ENCODE assay signal across 22 cellular contexts in genomic region chr11:117923275-117923674, GRCh38. TPM values are rescaled to one million over a fixed set of nuclear protein-coding genes. Genes with fewer than 3 reads are reported as not detected.
A peak's percentile ranks its signal among the peaks of the same experiment; 100 is the strongest.
DNase-seq lines count a peak whose midpoint lies in the region; ATAC-seq, FAIRE-seq and TF ChIP-seq lines count a peak whose summit lies in the region.
"Had no signal": no experiment of that assay in that cellular context is flagged by ENCODE, and none has a peak within 500 bp of the region (broad histone marks: within the 10 kb centered on the region; RNA-seq: fewer than 3 reads in every experiment).

No MANE protein-coding gene starts in this region.

- no peaks in the 10 kb centered on the region for H3K27me3 ChIP-seq in neural progenitor cell
- no peaks in the 10 kb centered on the region for H3K27me3 ChIP-seq in sigmoid colon

- no peaks in the 10 kb centered on the region for H3K36me3 ChIP-seq in kidney (ENCODE audit: control insufficient read depth in 1 of 2, insufficient read depth in 2 of 2, low read length in 2 of 2)
- H3K36me3 ChIP-seq in neural progenitor cell: no peaks in the 10 kb centered on the region
- no peaks in the 10 kb centered on the region for H3K36me3 ChIP-seq in sigmoid colon

- H3K27ac ChIP-seq in kidney (ENCODE audit: low read depth in 2 of 2, low read length in 2 of 2) (no peak overlapping the region), neural progenitor cell (no peak overlapping the region), sigmoid colon (no peak overlapping the region)

- no peaks in the 10 kb centered on the region for H4K20me1 ChIP-seq in neural progenitor cell (ENCODE audit: low read depth)

- H3K9me3 ChIP-seq in kidney (ENCODE audit: control insufficient read depth in 1 of 2, low read length in 2 of 2) (no peaks in the 10 kb centered on the region), neural progenitor cell (ENCODE audit: low read depth) (no peaks in the 10 kb centered on the region), sigmoid colon (no peaks in the 10 kb centered on the region)

- H3K4me2 ChIP-seq in neural progenitor cell: no peak overlapping the region
- H3K4me2 ChIP-seq: GM23338 had no signal

- no peak for ATAC-seq in activated naive CD8-positive, alpha-beta T cell treated with anti-CD3 and anti-CD28 coated beads, Interleukin-2, amount 10 ng/mL, durations not matched to agents 7 days and 5 days (ENCODE audit: low read depth)
- ATAC-seq in activated naive CD8-positive, alpha-beta T cell treated with anti-CD3 and anti-CD28 coated beads, Interleukin-2, amount 50 U/mL, for 24 hours: no peak

- H3K4me3 ChIP-seq in kidney (ENCODE audit: low read length in 2 of 2) (no peak overlapping the region), neural progenitor cell (no peak overlapping the region), sigmoid colon (no peak overlapping the region)
- H3K4me3 ChIP-seq: GM23338 had no signal

- TF ChIP-seq CTCF in kidney (IDR thresholded peaks at IDR 0.05; ENCODE audit: borderline replicate concordance, extremely low read depth, insufficient read depth) (no peak), neural progenitor cell (IDR thresholded peaks at IDR 0.05) (no peak), sigmoid colon (IDR thresholded peaks at IDR 0.05) (no peak)

- TF ChIP-seq EP300 in sigmoid colon (IDR thresholded peaks at IDR 0.05): no peak

- H2AFZ ChIP-seq in neural progenitor cell (replicated peaks): no peak overlapping the region
- H2AFZ ChIP-seq: GM23338 had no signal

- FAIRE-seq in kidney (lab: Jason Lieb, UNC): no peak
- FAIRE-seq: GM12891, GM18507 had no signal

- H3K4me1 ChIP-seq in kidney (ENCODE audit: control insufficient read depth in 1 of 2, insufficient read depth in 1 of 2, low read depth in 1 of 2, low read length in 2 of 2) (no peaks in the 10 kb centered on the region), neural progenitor cell (no peaks in the 10 kb centered on the region), sigmoid colon (peaks cover 0 to 5% (median 0%) of the 10 kb centered on the region in 4 donors)

- POLR2A ChIA-PET in activated naive CD8-positive, alpha-beta T cell treated with anti-CD3 and anti-CD28 coated beads, Interleukin-2, amount 10 ng/mL, durations not matched to agents 7 days and 5 days (lab: Charles Lee): interaction anchor here (0.5 kb wide), 1 partner anchor 866 kb away, joined by 7 read pairs; no protein-coding TSS in a partner anchor

- no peak overlapping the region for H3K4me3 Mint-ChIP-seq in activated naive CD8-positive, alpha-beta T cell treated with anti-CD3 and anti-CD28 coated beads, Interleukin-2, amount 10 ng/mL, durations not matched to agents 7 days and 5 days
- H3K4me3 Mint-ChIP-seq in activated naive CD8-positive, alpha-beta T cell treated with anti-CD3 and anti-CD28 coated beads, Interleukin-2, amount 50 U/mL, for 24 hours: no peak overlapping the region
- no peak overlapping the region for H3K4me3 Mint-ChIP-seq in neural progenitor cell
- H3K4me3 Mint-ChIP-seq: CD4-positive, alpha-beta memory T cell; GM23338; H9 had no signal

- TF ChIP-seq POLR2A in sigmoid colon (IDR thresholded peaks at IDR 0.05): no peak

- H3K4me1 Mint-ChIP-seq in activated naive CD8-positive, alpha-beta T cell treated with anti-CD3 and anti-CD28 coated beads, Interleukin-2, amount 10 ng/mL, durations not matched to agents 7 days and 5 days: peaks cover 12% of the 10 kb centered on the region
- H3K4me1 Mint-ChIP-seq in activated naive CD8-positive, alpha-beta T cell treated with anti-CD3 and anti-CD28 coated beads, Interleukin-2, amount 50 U/mL, for 24 hours: peaks cover 19% of the 10 kb centered on the region
- peaks cover 2% of the 10 kb centered on the region for H3K4me1 Mint-ChIP-seq in neural progenitor cell

- H3K9me3 Mint-ChIP-seq in activated naive CD8-positive, alpha-beta T cell treated with anti-CD3 and anti-CD28 coated beads, Interleukin-2, amount 10 ng/mL, durations not matched to agents 7 days and 5 days: no peaks in the 10 kb centered on the region
- no peaks in the 10 kb centered on the region for H3K9me3 Mint-ChIP-seq in activated naive CD8-positive, alpha-beta T cell treated with anti-CD3 and anti-CD28 coated beads, Interleukin-2, amount 50 U/mL, for 24 hours
- H3K9me3 Mint-ChIP-seq in neural progenitor cell: no peaks in the 10 kb centered on the region
- H3K9me3 Mint-ChIP-seq: CD4-positive, alpha-beta memory T cell; GM23338; H9 had no signal

- intact Hi-C loops in kidney (cut with DNase I): no loop called here
- intact Hi-C loops in sigmoid colon (cut with DNase I): no loop called here
- intact Hi-C loops in head of caudate nucleus (cut with DNase I): no loop called here

- no peaks in the 10 kb centered on the region for H3K36me3 Mint-ChIP-seq in activated naive CD8-positive, alpha-beta T cell treated with anti-CD3 and anti-CD28 coated beads, Interleukin-2, amount 10 ng/mL, durations not matched to agents 7 days and 5 days
- no peaks in the 10 kb centered on the region for H3K36me3 Mint-ChIP-seq in activated naive CD8-positive, alpha-beta T cell treated with anti-CD3 and anti-CD28 coated beads, Interleukin-2, amount 50 U/mL, for 24 hours (ENCODE audit: low read depth)
- no peaks in the 10 kb centered on the region for H3K36me3 Mint-ChIP-seq in neural progenitor cell
- H3K36me3 Mint-ChIP-seq: CD4-positive, alpha-beta memory T cell had no signal

- WGBS in sigmoid colon, 2 donors: 90 to 94% methylated on average over 4 of the region's 4 CpGs

- no peak overlapping the region for H3K27ac Mint-ChIP-seq in activated naive CD8-positive, alpha-beta T cell treated with anti-CD3 and anti-CD28 coated beads, Interleukin-2, amount 10 ng/mL, durations not matched to agents 7 days and 5 days
- H3K27ac Mint-ChIP-seq in activated naive CD8-positive, alpha-beta T cell treated with anti-CD3 and anti-CD28 coated beads, Interleukin-2, amount 50 U/mL, for 24 hours: no peak overlapping the region
- peak overlapping the region; percentile 78 for H3K27ac Mint-ChIP-seq in neural progenitor cell
- H3K27ac Mint-ChIP-seq: GM23338, H9 had no signal

- H3K79me2 ChIP-seq in neural progenitor cell (ENCODE audit: low read depth): no peaks in the 10 kb centered on the region

- no peaks in the 10 kb centered on the region for H3F3A ChIP-seq in neural progenitor cell (ENCODE audit: low read depth)

- H3K27me3 Mint-ChIP-seq in activated naive CD8-positive, alpha-beta T cell treated with anti-CD3 and anti-CD28 coated beads, Interleukin-2, amount 10 ng/mL, durations not matched to agents 7 days and 5 days: peaks cover 8% of the 10 kb centered on the region
- H3K27me3 Mint-ChIP-seq in activated naive CD8-positive, alpha-beta T cell treated with anti-CD3 and anti-CD28 coated beads, Interleukin-2, amount 50 U/mL, for 24 hours: no peaks in the 10 kb centered on the region
- H3K27me3 Mint-ChIP-seq in neural progenitor cell (ENCODE audit: insufficient read depth, low read depth): peaks cover 4% of the 10 kb centered on the region
- H3K27me3 Mint-ChIP-seq: CD4-positive, alpha-beta memory T cell had no signal

- peak; percentile 24 for DNase-seq in activated naive CD8-positive, alpha-beta T cell treated with anti-CD3 and anti-CD28 coated beads, Interleukin-2, amount 10 ng/mL, durations not matched to agents 7 days and 5 days
- DNase-seq in activated naive CD8-positive, alpha-beta T cell treated with anti-CD3 and anti-CD28 coated beads, Interleukin-2, amount 50 U/mL, for 24 hours: no peak
- DNase-seq in kidney (peak; percentile 22), neural progenitor cell (ENCODE audit: low spot score) (no peak), sigmoid colon (peak; percentile 19), head of caudate nucleus (no peak), NCI-H446 treated with DMSO at 0.1 percent for 48 hours (lab: John Stamatoyannopoulos, UW) (no peak)
- no peak for DNase-seq in activated CD4-positive, alpha-beta T cell treated with anti-CD3 and anti-CD28 coated beads for 48 hours
- DNase-seq: C1 segment of cervical spinal cord; Calu3; CD4-positive, alpha-beta memory T cell; COR-L47; DMS79 treated with DMSO at 0.1 percent for 48 hours; GF-D8; H9 had no signal

- H3K9ac ChIP-seq in kidney (ENCODE audit: low read length in 2 of 2): no peak overlapping the region
- no peak overlapping the region for H3K9ac ChIP-seq in neural progenitor cell

RNA-seq across cellular contexts. Expression of gene TMPRSS13, which starts 5.9 kb away (rescaled TPM):
- 1 to 10 TPM; 2.7 to 5.0 TPM for total RNA-seq in activated naive CD8-positive, alpha-beta T cell treated with anti-CD3 and anti-CD28 coated beads, Interleukin-2, amount 10 ng/mL, durations not matched to agents 7 days and 5 days
- total RNA-seq in kidney (1.9 TPM), neural progenitor cell (ENCODE audit: low replicate concordance) (0.22 TPM in 1 of 2 replicates, not detected in the other), sigmoid colon (not detected)
- polyA plus RNA-seq in kidney (ENCODE audit: insufficient read depth, low read depth, low replicate concordance) (1.2 TPM), sigmoid colon (1 to 10 TPM in 2 of 3 donors, not detected in 1; 1.4 to 1.6 TPM)
- total RNA-seq: A172, A673, G401 had no signal
- polyA plus RNA-seq: BJ, GM23338 had no signal

RNA-seq across cellular contexts. Expression of gene FXYD6, which starts 46.8 kb away (rescaled TPM):
- total RNA-seq in activated naive CD8-positive, alpha-beta T cell treated with anti-CD3 and anti-CD28 coated beads, Interleukin-2, amount 10 ng/mL, durations not matched to agents 7 days and 5 days: under 1 TPM in 1 of 2 experiments, not detected in 1; 0.31 TPM
- total RNA-seq in kidney: 62.7 TPM
- polyA plus RNA-seq in kidney (ENCODE audit: insufficient read depth, low read depth, low replicate concordance): 57.8 TPM
- total RNA-seq in neural progenitor cell (ENCODE audit: low replicate concordance): 95.6 and 123 TPM in 2 replicates
- 100 to 1,000 TPM; 243 to 305 (median 271) TPM for total RNA-seq in sigmoid colon
- polyA plus RNA-seq in sigmoid colon: 10 to 100 TPM; 12.3 to 46.4 (median 31.2) TPM
- total RNA-seq: CD4-positive, alpha-beta memory T cell; G401 had no signal
- polyA plus RNA-seq: BJ had no signal

Comparison
In these comparisons a context has a peak if more than half of its experiments do, and no peak if none do; other contexts are left out.
1. DNase-seq: peak in activated naive CD8-positive, alpha-beta T cell treated with anti-CD3 and anti-CD28 coated beads, Interleukin-2, amount 10 ng/mL, durations not matched to agents 7 days and 5 days (single experiment), kidney (single experiment) and sigmoid colon (single experiment); none in activated naive CD8-positive, alpha-beta T cell treated with anti-CD3 and anti-CD28 coated beads, Interleukin-2, amount 50 U/mL, for 24 hours (single experiment), neural progenitor cell (single experiment), head of caudate nucleus (0 of 42), NCI-H446 treated with DMSO at 0.1 percent for 48 hours (single experiment) and activated CD4-positive, alpha-beta T cell treated with anti-CD3 and anti-CD28 coated beads for 48 hours (single experiment).
2. RNA of gene FXYD6, which starts 46.8 kb away (total RNA-seq): 243 to 305 TPM in sigmoid colon, 95.6 to 123 TPM in neural progenitor cell and 62.7 TPM in kidney (single experiment); 0.31 TPM in activated naive CD8-positive, alpha-beta T cell treated with anti-CD3 and anti-CD28 coated beads, Interleukin-2, amount 10 ng/mL, durations not matched to agents 7 days and 5 days; every median in the first group is over 10 times any median in the second.